Comparison of ENCODE assay signal across 2 cellular contexts in the genomic region with DNA sequence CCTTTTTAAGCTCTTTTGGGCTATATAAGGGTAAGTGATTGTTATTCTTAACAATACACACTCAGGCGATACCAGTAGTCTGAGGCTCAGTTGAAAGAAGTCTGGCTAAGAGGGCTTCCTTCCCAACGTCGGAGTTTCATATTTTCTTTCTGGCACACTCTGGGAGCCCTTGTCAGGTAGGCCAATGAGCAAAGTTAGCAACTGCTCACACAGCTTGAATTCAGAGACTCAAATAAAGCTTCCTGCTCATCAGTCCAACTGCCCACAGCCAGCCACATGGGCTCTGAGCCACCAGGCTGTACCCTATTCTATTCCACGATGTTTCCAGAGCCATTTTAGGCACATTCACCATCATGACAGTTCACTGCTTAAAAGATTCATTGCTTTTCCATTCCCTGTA.
TF ChIP-seq lines count a peak whose summit lies in the region.

No MANE protein-coding gene starts in this region.

TF ChIP-seq in HCT116, 20 proteins besides CTCF, POLR2A, EP300 and RAD21 (continued from another document):
- TF ChIP-seq, protein P1, sequence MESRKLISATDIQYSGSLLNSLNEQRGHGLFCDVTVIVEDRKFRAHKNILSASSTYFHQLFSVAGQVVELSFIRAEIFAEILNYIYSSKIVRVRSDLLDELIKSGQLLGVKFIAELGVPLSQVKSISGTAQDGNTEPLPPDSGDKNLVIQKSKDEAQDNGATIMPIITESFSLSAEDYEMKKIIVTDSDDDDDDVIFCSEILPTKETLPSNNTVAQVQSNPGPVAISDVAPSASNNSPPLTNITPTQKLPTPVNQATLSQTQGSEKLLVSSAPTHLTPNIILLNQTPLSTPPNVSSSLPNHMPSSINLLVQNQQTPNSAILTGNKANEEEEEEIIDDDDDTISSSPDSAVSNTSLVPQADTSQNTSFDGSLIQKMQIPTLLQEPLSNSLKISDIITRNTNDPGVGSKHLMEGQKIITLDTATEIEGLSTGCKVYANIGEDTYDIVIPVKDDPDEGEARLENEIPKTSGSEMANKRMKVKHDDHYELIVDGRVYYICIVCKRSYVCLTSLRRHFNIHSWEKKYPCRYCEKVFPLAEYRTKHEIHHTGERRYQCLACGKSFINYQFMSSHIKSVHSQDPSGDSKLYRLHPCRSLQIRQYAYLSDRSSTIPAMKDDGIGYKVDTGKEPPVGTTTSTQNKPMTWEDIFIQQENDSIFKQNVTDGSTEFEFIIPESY (IDR thresholded peaks at IDR 0.05; ENCODE audit: extremely low read depth, insufficient replicate concordance, low read length) = no peak
- TF ChIP-seq TCF7L2 (IDR thresholded peaks at IDR 0.05; ENCODE audit: borderline replicate concordance, extremely low read depth, insufficient read depth, insufficient read length) (no peak), SIN3A (IDR thresholded peaks at IDR 0.05; ENCODE audit: low read depth) (no peak), EZH2 (IDR thresholded peaks at IDR 0.05) (no peak), ZNF274 (IDR thresholded peaks at IDR 0.05; ENCODE audit: low read depth, low read length) (no peak), EGR1 (IDR thresholded peaks at IDR 0.05; ENCODE audit: low read depth) (no peak), FOSL1 (IDR thresholded peaks at IDR 0.05; ENCODE audit: low read depth) (no peak), SRF (IDR thresholded peaks at IDR 0.05; ENCODE audit: low read depth) (no peak), ELF1 (IDR thresholded peaks at IDR 0.05; ENCODE audit: borderline replicate concordance, low read depth) (no peak), YY1 (IDR thresholded peaks at IDR 0.05; ENCODE audit: extremely low read depth, insufficient replicate concordance, low read depth, low read length) (no peak), MAX (IDR thresholded peaks at IDR 0.05) (no peak), REST (IDR thresholded peaks at IDR 0.05; ENCODE audit: low read depth) (no peak)
TF ChIP-seq in HCT116: peak in this region for 0.

TF ChIP-seq in SK-N-SH treated with all-trans-retinoic acid at 6 μM for 48 hours, 23 proteins besides CTCF, POLR2A, EP300 and RAD21 (continued from another document):
- TF ChIP-seq CREB5 (CRISPR knock-in tag; IDR thresholded peaks at IDR 0.05; ENCODE audit: low read depth) (no peak), TCF4 (CRISPR knock-in tag; IDR thresholded peaks at IDR 0.05; ENCODE audit: borderline replicate concordance) (no peak), CSRNP3 (CRISPR knock-in tag; IDR thresholded peaks at IDR 0.05) (no peak), POU6F1 (CRISPR knock-in tag; IDR thresholded peaks at IDR 0.05; ENCODE audit: borderline replicate concordance, low read depth) (no peak)
